Comparison of ENCODE assay signal across 11 cellular contexts in genomic region chr6:45608252-45608911, GRCh38.
DNase-seq lines count a peak whose midpoint lies in the region; ATAC-seq, FAIRE-seq and TF ChIP-seq lines count a peak whose summit lies in the region.
"Had no signal": no experiment of that assay in that cellular context is flagged by ENCODE, and none has a peak within 500 bp of the region (broad histone marks: within the 10 kb centered on the region; RNA-seq: fewer than 3 reads in every experiment).

No MANE protein-coding gene starts in this region.

- no peaks in the 10 kb centered on the region for H3K36me3 Mint-ChIP-seq in chondrocyte (ENCODE audit: low read depth)

- no peaks in the 10 kb centered on the region for H3K36me3 ChIP-seq in pancreas

- peaks cover 7% of the 10 kb centered on the region for H3K9me3 Mint-ChIP-seq in chondrocyte (ENCODE audit: low read depth)

- no peak for TF ChIP-seq POLR2A in GM12892 (IDR thresholded peaks at IDR 0.05; ENCODE audit: low read depth, low read length)

- no peaks in the 10 kb centered on the region for H3K4me1 ChIP-seq in pancreas

- intact Hi-C loops in pancreas (cut with DNase I): no loop called here

- peak in 3 of 4 donors; percentile 26 to 55 (median 50) for ATAC-seq in pancreas
- ATAC-seq in HG02970 (IDR thresholded peaks at IDR 0.05; ENCODE audit: low FRiP score, unreplicated experiment): no peak

- WGBS in pancreas, 2 donors: 61 to 73% methylated on average over 10 of the region's 10 CpGs

- no peak overlapping the region for H3K4me3 Mint-ChIP-seq in chondrocyte (ENCODE audit: unreplicated experiment)
- H3K4me3 Mint-ChIP-seq: activated CD4-positive, alpha-beta T cell treated with anti-CD3 and anti-CD28 coated beads, Interleukin-2, amount 10 ng/mL, durations not matched to agents 7 days and 5 days had no signal

- no peak overlapping the region for H3K4me3 ChIP-seq in pancreas

- no peaks in the 10 kb centered on the region for H3K27me3 ChIP-seq in pancreas

- H3K9me3 ChIP-seq in pancreas: no peaks in the 10 kb centered on the region

- TF ChIP-seq CTCF in chondrocyte (IDR thresholded peaks at IDR 0.05): peak; percentile 41
- TF ChIP-seq CTCF in pancreas (IDR thresholded peaks at IDR 0.05): no peak

- DNase-seq in GM03348 (ENCODE audit: low spot score): peak; percentile 13
- peak; percentile 94 for DNase-seq in RPMI7951 (ENCODE audit: low read depth)
- no peak for DNase-seq in chondrocyte (ENCODE audit: low spot score)
- no peak for DNase-seq in pancreas
- DNase-seq in middle frontal gyrus (ENCODE audit: extremely low spot score, low spot score): no peak
- DNase-seq in GM12892 (ENCODE audit: insufficient read length): no peak
- DNase-seq in dermis blood vessel endothelial cell: no peak
- DNase-seq: activated CD4-positive, alpha-beta T cell treated with anti-CD3 and anti-CD28 coated beads, Interleukin-2, amount 10 ng/mL, durations not matched to agents 7 days and 5 days; caudate nucleus; head of caudate nucleus had no signal

- peak overlapping the region in 2 of 4 donors; percentile 37 to 53 for H3K27ac ChIP-seq in pancreas

- no peaks in the 10 kb centered on the region for H3K27me3 Mint-ChIP-seq in chondrocyte (ENCODE audit: low read depth)
- H3K27me3 Mint-ChIP-seq: activated CD4-positive, alpha-beta T cell treated with anti-CD3 and anti-CD28 coated beads, Interleukin-2, amount 10 ng/mL, durations not matched to agents 7 days and 5 days had no signal

- FAIRE-seq in pancreas (lab: Jason Lieb, UNC) (no peak), GM12892 (lab: Jason Lieb, UNC) (no peak)

- H3K4me1 Mint-ChIP-seq in chondrocyte (ENCODE audit: low read depth): peaks cover 22% of the 10 kb centered on the region

- peak overlapping the region; percentile 58 for H3K27ac Mint-ChIP-seq in chondrocyte (ENCODE audit: unreplicated experiment)
- H3K27ac Mint-ChIP-seq: activated CD4-positive, alpha-beta T cell treated with anti-CD3 and anti-CD28 coated beads, Interleukin-2, amount 10 ng/mL, durations not matched to agents 7 days and 5 days had no signal

Comparison
In these comparisons a context has a peak if more than half of its experiments do, and no peak if none do; other contexts are left out.
1. DNase-seq: peak in GM03348 (single experiment) and RPMI7951 (single experiment); none in chondrocyte (single experiment), pancreas (0 of 6), middle frontal gyrus (single experiment), GM12892 (single experiment) and dermis blood vessel endothelial cell (single experiment).